8 cellular contexts compared by ENCODE assay signal in genomic region chr13:110874508-110874960, GRCh38. TPM values are rescaled to one million over a fixed set of nuclear protein-coding genes. Genes with fewer than 3 reads are reported as not detected.
DNase-seq lines count a peak whose midpoint lies in the region; ATAC-seq, FAIRE-seq and TF ChIP-seq lines count a peak whose summit lies in the region.

No MANE protein-coding gene starts in this region.

- H3K4me1 ChIP-seq in OCI-LY7 (ENCODE audit: insufficient read depth, low read length, poor library complexity, severe bottlenecking), result peaks cover 4% of the 10 kb centered on the region
- peaks cover 8% of the 10 kb centered on the region for H3K4me1 ChIP-seq in neural progenitor cell
- H3K4me1 ChIP-seq in suprapubic skin, result peaks cover 29% of the 10 kb centered on the region

- no peak overlapping the region; the same call in 1 of the 2 replicates for H2AFZ ChIP-seq in OCI-LY7 (ENCODE audit: low read length)
- peak overlapping the region; percentile 63 for H2AFZ ChIP-seq in neural progenitor cell (replicated peaks)

- no peaks in the 10 kb centered on the region for H3K36me3 ChIP-seq in OCI-LY7 (ENCODE audit: insufficient read depth, low read length)
- H3K36me3 ChIP-seq in neural progenitor cell, result no peaks in the 10 kb centered on the region
- H3K36me3 ChIP-seq in suprapubic skin, result no peaks in the 10 kb centered on the region

- no peaks in the 10 kb centered on the region for H3K36me3 Mint-ChIP-seq in neural progenitor cell

- H3K4me2 ChIP-seq in OCI-LY7 (ENCODE audit: low read length) (peak overlapping the region; percentile 29; the same call in 1 of the 2 replicates), neural progenitor cell (peak overlapping the region; percentile 83)

- 1% methylated on average over 21 of the region's 32 CpGs for WGBS in suprapubic skin

- FAIRE-seq in frontal cortex (lab: Jason Lieb, UNC), result no peak

- intact Hi-C loops in OCI-LY7 (cut with micrococcal nuclease; ENCODE audit: unreplicated experiment), result no loop called here

- no peak overlapping the region for H3K4me3 ChIP-seq in OCI-LY7 (ENCODE audit: low read depth, low read length, poor library complexity, severe bottlenecking)
- H3K4me3 ChIP-seq in neural progenitor cell, result peak overlapping the region; percentile 57
- H3K4me3 ChIP-seq in suprapubic skin, result peak overlapping the region; percentile 42

- peaks cover 25% of the 10 kb centered on the region for H3K4me1 Mint-ChIP-seq in neural progenitor cell

- no peaks in the 10 kb centered on the region for H3K9me2 ChIP-seq in OCI-LY7 (ENCODE audit: insufficient read depth, low read length)

- no TSS peak for BruUV-seq in OCI-LY7 (replicated peaks; lab: Mats Ljungman, UMichigan)

- H3K27me3 Mint-ChIP-seq in neural progenitor cell (ENCODE audit: insufficient read depth, low read depth), result peaks cover 7% of the 10 kb centered on the region

- peak overlapping the region; percentile 82 for H3K4me3 Mint-ChIP-seq in neural progenitor cell

- no peak overlapping the region for H3K9ac ChIP-seq in neural progenitor cell

- POLR2A ChIA-PET in OCI-LY7 (lab: Charles Lee), result no interaction called here

- no peak for ATAC-seq in HG03025 (IDR thresholded peaks at IDR 0.05; ENCODE audit: low FRiP score, unreplicated experiment)

- TF ChIP-seq EP300 in suprapubic skin (IDR thresholded peaks at IDR 0.05), result no peak

- no peaks in the 10 kb centered on the region for H3K9me3 ChIP-seq in OCI-LY7 (ENCODE audit: low read length)
- no peaks in the 10 kb centered on the region for H3K9me3 ChIP-seq in neural progenitor cell (ENCODE audit: low read depth)
- H3K9me3 ChIP-seq in suprapubic skin, result no peaks in the 10 kb centered on the region

- H4K20me1 ChIP-seq in OCI-LY7 (ENCODE audit: insufficient read depth, low read length) (no peaks in the 10 kb centered on the region), neural progenitor cell (ENCODE audit: low read depth) (no peaks in the 10 kb centered on the region)

- H3K27me3 ChIP-seq in neural progenitor cell, result no peaks in the 10 kb centered on the region
- no peaks in the 10 kb centered on the region for H3K27me3 ChIP-seq in suprapubic skin

- H3K79me2 ChIP-seq in OCI-LY7 (ENCODE audit: insufficient read depth, low read depth, low read length), result no peaks in the 10 kb centered on the region
- no peaks in the 10 kb centered on the region for H3K79me2 ChIP-seq in neural progenitor cell (ENCODE audit: low read depth)

- CTCF ChIA-PET in OCI-LY7 (lab: Charles Lee; ENCODE audit: unreplicated experiment), result no interaction called here

- TF ChIP-seq CTCF in OCI-LY7 (conservative IDR thresholded peaks at IDR 0.05; ENCODE audit: low read length) (no peak), neural progenitor cell (IDR thresholded peaks at IDR 0.05) (no peak), suprapubic skin (IDR thresholded peaks at IDR 0.05) (no peak)

- no peak for TF ChIP-seq POLR2A in suprapubic skin (IDR thresholded peaks at IDR 0.05)

- DNase-seq in DMS79 (lab: John Stamatoyannopoulos, UW) (peak; percentile 43), HK-2 (ENCODE audit: unreplicated experiment) (peak; percentile 71), OCI-LY7 (ENCODE audit: low spot score) (no peak), frontal cortex (ENCODE audit: low spot score in 2 of 2) (peak; percentile 65 to 85), neural progenitor cell (ENCODE audit: low spot score) (peak; percentile 89), suprapubic skin (ENCODE audit: low spot score in 2 of 2) (peak; percentile 89 to 90)
- DNase-seq in activated effector memory CD4-positive, alpha-beta T cell treated with Interleukin-2 at 50 U/mL for 16 hours, result peak; percentile 5

- peak overlapping the region; percentile 27 for H3K27ac Mint-ChIP-seq in neural progenitor cell

- peaks cover 3% of the 10 kb centered on the region for H3K9me3 Mint-ChIP-seq in neural progenitor cell

- H3F3A ChIP-seq in neural progenitor cell (ENCODE audit: low read depth), result no peaks in the 10 kb centered on the region

- H3K27ac ChIP-seq in OCI-LY7 (ENCODE audit: low read depth, low read length, poor library complexity, severe bottlenecking), result no peak overlapping the region
- H3K27ac ChIP-seq in neural progenitor cell, result no peak overlapping the region
- H3K27ac ChIP-seq in suprapubic skin, result no peak overlapping the region

RNA-seq across cellular contexts. Expression of gene ANKRD10, which starts 40.3 kb away (rescaled TPM):
- 53.2 and 82.8 TPM in 2 replicates for total RNA-seq in OCI-LY7 (2014; rRNA removed; shearing (Covaris generic))
- 86.0 and 88.7 TPM in 2 replicates for total RNA-seq in OCI-LY7 (2022)
- total RNA-seq in frontal cortex, result 118 TPM
- total RNA-seq in neural progenitor cell (ENCODE audit: low replicate concordance), result 188 and 212 TPM in 2 replicates
- 10 to 100 TPM; 39.5 to 94.4 (median 56.2) TPM for total RNA-seq in suprapubic skin
